17 cellular contexts compared by ENCODE assay signal in genomic region chr20:2745936-2746635, GRCh38. TPM values are rescaled to one million over a fixed set of nuclear protein-coding genes. Genes with fewer than 3 reads are reported as not detected.
A peak's percentile ranks its signal among the peaks of the same experiment; 100 is the strongest.
DNase-seq lines count a peak whose midpoint lies in the region; ATAC-seq and TF ChIP-seq lines count a peak whose summit lies in the region.
"Had no signal": no experiment of that assay in that cellular context is flagged by ENCODE, and none has a peak within 500 bp of the region (broad histone marks: within the 10 kb centered on the region; RNA-seq: fewer than 3 reads in every experiment).

No MANE protein-coding gene starts in this region.

- ATAC-seq in activated CD8-positive, alpha-beta T cell treated with anti-CD3 and anti-CD28 coated beads, Interleukin-2, amount 10 ng/mL, durations not matched to agents 7 days and 5 days: no peak
- no peak for ATAC-seq in activated CD8-positive, alpha-beta T cell treated with anti-CD3 and anti-CD28 coated beads for 36 hours

- H2AFZ ChIP-seq in MM.1S (ENCODE audit: low read length): peak overlapping the region; percentile 43; the same call in 1 of the 2 replicates

- peak overlapping the region; percentile 51; the same call in 1 of the 2 replicates for H3K4me2 ChIP-seq in MM.1S (ENCODE audit: low read depth, low read length)
- H3K4me2 ChIP-seq: KMS-11 had no signal

- no peak overlapping the region for H3K27ac Mint-ChIP-seq in activated CD8-positive, alpha-beta T cell treated with anti-CD3 and anti-CD28 coated beads, Interleukin-2, amount 10 ng/mL, durations not matched to agents 7 days and 5 days
- no peak overlapping the region for H3K27ac Mint-ChIP-seq in activated CD8-positive, alpha-beta T cell treated with anti-CD3 and anti-CD28 coated beads for 36 hours
- peak overlapping the region in 4 of 6 donors; percentile 16 to 48 (median 38) for H3K27ac Mint-ChIP-seq in immature natural killer cell
- no peak overlapping the region for H3K27ac Mint-ChIP-seq in activated naive CD4-positive, alpha-beta T cell treated with anti-CD3 and anti-CD28 coated beads for 36 hours
- H3K27ac Mint-ChIP-seq: B cell had no signal

- H3K36me3 ChIP-seq in MM.1S (replicated peaks; ENCODE audit: insufficient read depth, low read length) (no peaks in the 10 kb centered on the region), spleen (no peaks in the 10 kb centered on the region)

- CTCF ChIA-PET in activated CD8-positive, alpha-beta T cell treated with anti-CD3 and anti-CD28 coated beads, Interleukin-2, amount 10 ng/mL, durations not matched to agents 7 days and 5 days (lab: Charles Lee): interaction anchor here (1.3 kb wide), 1 partner anchor 59 kb away, joined by 4 read pairs; no protein-coding TSS in a partner anchor
- CTCF ChIA-PET in activated CD8-positive, alpha-beta T cell treated with anti-CD3 and anti-CD28 coated beads for 36 hours (lab: Charles Lee): no interaction called here
- CTCF ChIA-PET in activated naive CD4-positive, alpha-beta T cell treated with anti-CD3 and anti-CD28 coated beads for 36 hours (lab: Charles Lee): no interaction called here

- POLR2A ChIA-PET in activated CD8-positive, alpha-beta T cell treated with anti-CD3 and anti-CD28 coated beads, Interleukin-2, amount 10 ng/mL, durations not matched to agents 7 days and 5 days (lab: Charles Lee): no interaction called here
- POLR2A ChIA-PET in activated CD8-positive, alpha-beta T cell treated with anti-CD3 and anti-CD28 coated beads for 36 hours (lab: Charles Lee): no interaction called here

- no peaks in the 10 kb centered on the region for H4K20me1 ChIP-seq in MM.1S (ENCODE audit: insufficient read depth, low read length)

- peaks cover 12% of the 10 kb centered on the region for H3F3A ChIP-seq in MM.1S (ENCODE audit: insufficient read depth, low read length)

- H3K27me3 Mint-ChIP-seq in activated CD8-positive, alpha-beta T cell treated with anti-CD3 and anti-CD28 coated beads, Interleukin-2, amount 10 ng/mL, durations not matched to agents 7 days and 5 days (ENCODE audit: low read depth): peaks cover 35% of the 10 kb centered on the region
- H3K27me3 Mint-ChIP-seq in activated CD8-positive, alpha-beta T cell treated with anti-CD3 and anti-CD28 coated beads for 36 hours: peaks cover 14% of the 10 kb centered on the region
- H3K27me3 Mint-ChIP-seq in immature natural killer cell (ENCODE audit: low read depth in 3 of 3): peaks cover 3 to 16% (median 3%) of the 10 kb centered on the region in 3 donors
- peaks cover 12% of the 10 kb centered on the region for H3K27me3 Mint-ChIP-seq in activated naive CD4-positive, alpha-beta T cell treated with anti-CD3 and anti-CD28 coated beads for 36 hours (ENCODE audit: low read depth)

- intact Hi-C loops in activated CD8-positive, alpha-beta T cell treated with anti-CD3 and anti-CD28 coated beads for 36 hours (cut with micrococcal nuclease): no loop called here
- intact Hi-C loops in spleen (cut with DNase I; ENCODE audit: low total_unique reads): no loop called here
- intact Hi-C loops in activated naive CD4-positive, alpha-beta T cell treated with anti-CD3 and anti-CD28 coated beads for 36 hours (cut with micrococcal nuclease): no loop called here

- WGBS in spleen, 5 donors: 84 to 96% (median 87%) methylated on average over 4 of the region's 4 CpGs

- no peaks in the 10 kb centered on the region for H3K36me3 Mint-ChIP-seq in activated CD8-positive, alpha-beta T cell treated with anti-CD3 and anti-CD28 coated beads, Interleukin-2, amount 10 ng/mL, durations not matched to agents 7 days and 5 days (ENCODE audit: low read depth)
- H3K36me3 Mint-ChIP-seq in activated CD8-positive, alpha-beta T cell treated with anti-CD3 and anti-CD28 coated beads for 36 hours (ENCODE audit: low read depth): no peaks in the 10 kb centered on the region
- no peaks in the 10 kb centered on the region for H3K36me3 Mint-ChIP-seq in immature natural killer cell
- H3K36me3 Mint-ChIP-seq in activated naive CD4-positive, alpha-beta T cell treated with anti-CD3 and anti-CD28 coated beads for 36 hours (ENCODE audit: low read depth): no peaks in the 10 kb centered on the region

- H3K4me3 ChIP-seq in MM.1S (ENCODE audit: low read length): no peak overlapping the region
- no peak overlapping the region for H3K4me3 ChIP-seq in spleen

- TF ChIP-seq POLR2A in spleen (IDR thresholded peaks at IDR 0.05): no peak

- H3K9ac ChIP-seq in MM.1S (ENCODE audit: low read length): no peak overlapping the region
- H3K9ac ChIP-seq: KMS-11 had no signal

- H3K9me3 Mint-ChIP-seq in activated CD8-positive, alpha-beta T cell treated with anti-CD3 and anti-CD28 coated beads, Interleukin-2, amount 10 ng/mL, durations not matched to agents 7 days and 5 days (ENCODE audit: insufficient read depth): no peaks in the 10 kb centered on the region
- no peaks in the 10 kb centered on the region for H3K9me3 Mint-ChIP-seq in activated CD8-positive, alpha-beta T cell treated with anti-CD3 and anti-CD28 coated beads for 36 hours
- H3K9me3 Mint-ChIP-seq in immature natural killer cell: no peaks in the 10 kb centered on the region
- no peaks in the 10 kb centered on the region for H3K9me3 Mint-ChIP-seq in activated naive CD4-positive, alpha-beta T cell treated with anti-CD3 and anti-CD28 coated beads for 36 hours

- H3K27ac ChIP-seq in MM.1S (ENCODE audit: low read length) (peak overlapping the region; percentile 69; the same call in 1 of the 2 replicates), spleen (no peak overlapping the region)
- H3K27ac ChIP-seq: KMS-11 had no signal

- TF ChIP-seq CTCF in activated CD8-positive, alpha-beta T cell treated with anti-CD3 and anti-CD28 coated beads for 36 hours (IDR thresholded peaks at IDR 0.05): no peak
- TF ChIP-seq CTCF in MM.1S (IDR thresholded peaks at IDR 0.05; ENCODE audit: low read length) (no peak), spleen (IDR thresholded peaks at IDR 0.05 in 8 of 11, conservative IDR thresholded peaks at IDR 0.05 in 3 of 11) (no peak)

- H3K4me1 Mint-ChIP-seq in activated CD8-positive, alpha-beta T cell treated with anti-CD3 and anti-CD28 coated beads, Interleukin-2, amount 10 ng/mL, durations not matched to agents 7 days and 5 days (ENCODE audit: low read depth): peaks cover 34% of the 10 kb centered on the region
- H3K4me1 Mint-ChIP-seq in activated CD8-positive, alpha-beta T cell treated with anti-CD3 and anti-CD28 coated beads for 36 hours (ENCODE audit: low read depth): peaks cover 39% of the 10 kb centered on the region
- H3K4me1 Mint-ChIP-seq in immature natural killer cell: peaks cover 46 to 50% of the 10 kb centered on the region in 2 donors
- H3K4me1 Mint-ChIP-seq in activated naive CD4-positive, alpha-beta T cell treated with anti-CD3 and anti-CD28 coated beads for 36 hours (ENCODE audit: low read depth): peaks cover 34% of the 10 kb centered on the region

- no peaks in the 10 kb centered on the region for H3K9me2 ChIP-seq in MM.1S (replicated peaks; ENCODE audit: insufficient read depth, low read length)

- DNase-seq in activated CD8-positive, alpha-beta T cell treated with anti-CD3 and anti-CD28 coated beads, Interleukin-2, amount 10 ng/mL, durations not matched to agents 7 days and 5 days: peak; percentile 18
- no peak for DNase-seq in activated CD8-positive, alpha-beta T cell treated with anti-CD3 and anti-CD28 coated beads for 36 hours
- DNase-seq in MM.1S (no peak), immature natural killer cell (no peak), spleen (peak; percentile 56), iPS-NIHi7 (ENCODE audit: extremely low spot score) (no peak)
- no peak for DNase-seq in stimulated activated naive CD4-positive, alpha-beta T cell (lab: John Stamatoyannopoulos, UW)
- no peak for DNase-seq in activated naive CD4-positive, alpha-beta T cell treated with anti-CD3 and anti-CD28 coated beads for 36 hours
- DNase-seq: Caco-2, H7, NCI-H1417 treated with DMSO at 0.1 percent for 48 hours, NCI-H1930, NCI-H226, NCI-H524 treated with DMSO at 0.1 percent for 48 hours had no signal

- H3K79me2 ChIP-seq in MM.1S (ENCODE audit: low read length): no peaks in the 10 kb centered on the region

- peaks cover 8% of the 10 kb centered on the region for H3K27me3 ChIP-seq in MM.1S (replicated peaks; ENCODE audit: insufficient read depth, low read length)
- H3K27me3 ChIP-seq in spleen (replicated peaks in 1 of 7): peaks cover 0 to 43% (median 0%) of the 10 kb centered on the region in 7 donors

- no peak overlapping the region for H3K4me3 Mint-ChIP-seq in activated CD8-positive, alpha-beta T cell treated with anti-CD3 and anti-CD28 coated beads, Interleukin-2, amount 10 ng/mL, durations not matched to agents 7 days and 5 days
- H3K4me3 Mint-ChIP-seq in activated CD8-positive, alpha-beta T cell treated with anti-CD3 and anti-CD28 coated beads for 36 hours: no peak overlapping the region
- H3K4me3 Mint-ChIP-seq in immature natural killer cell: no peak overlapping the region
- H3K4me3 Mint-ChIP-seq in activated naive CD4-positive, alpha-beta T cell treated with anti-CD3 and anti-CD28 coated beads for 36 hours: no peak overlapping the region
- H3K4me3 Mint-ChIP-seq: B cell had no signal

- H3K9me3 ChIP-seq in MM.1S (replicated peaks; ENCODE audit: insufficient read depth, low read length): no peaks in the 10 kb centered on the region
- H3K9me3 ChIP-seq in spleen: no peaks in the 10 kb centered on the region
- H3K9me3 ChIP-seq: Caco-2 had no signal

- H3K4me1 ChIP-seq in MM.1S (ENCODE audit: low read length) (peaks cover 21% of the 10 kb centered on the region), spleen (peaks cover 2 to 49% (median 20%) of the 10 kb centered on the region in 6 donors)

RNA-seq across cellular contexts. Expression of gene EBF4, which starts 53.5 kb away (rescaled TPM):
- total RNA-seq in activated CD8-positive, alpha-beta T cell treated with anti-CD3 and anti-CD28 coated beads, Interleukin-2, amount 10 ng/mL, durations not matched to agents 7 days and 5 days: not detected
- 1 to 10 TPM; 1.1 to 1.2 TPM for total RNA-seq in activated CD8-positive, alpha-beta T cell treated with anti-CD3 and anti-CD28 coated beads for 36 hours
- polyA plus RNA-seq in immature natural killer cell (1 to 10 TPM; 1.3 to 1.8 (median 1.7) TPM), spleen (1 to 10 TPM; 2.5 to 4.8 (median 4.8) TPM)
- total RNA-seq in spleen: 10 to 100 TPM in 2 of 7 donors, 1 to 10 TPM in 5; 3.9 to 19.2 (median 6.9) TPM
- total RNA-seq in activated naive CD4-positive, alpha-beta T cell treated with anti-CD3 and anti-CD28 coated beads for 36 hours: 1 to 10 TPM; 3.2 to 3.5 TPM

RNA-seq across cellular contexts. Expression of gene CPXM1, which starts 54.3 kb away (rescaled TPM):
- under 1 TPM; 0.11 to 0.26 TPM for total RNA-seq in activated CD8-positive, alpha-beta T cell treated with anti-CD3 and anti-CD28 coated beads, Interleukin-2, amount 10 ng/mL, durations not matched to agents 7 days and 5 days
- total RNA-seq in activated CD8-positive, alpha-beta T cell treated with anti-CD3 and anti-CD28 coated beads for 36 hours: 1 to 10 TPM; 2.0 to 2.9 TPM
- 1 to 10 TPM in 1 of 3 donors, under 1 TPM in 1, not detected in 1; 0.74 to 1.2 TPM for polyA plus RNA-seq in immature natural killer cell
- total RNA-seq in spleen: 1 to 10 TPM in 2 of 7 donors, under 1 TPM in 5; 0.23 to 1.9 (median 0.44) TPM
- 1 to 10 TPM in 1 of 3 donors, under 1 TPM in 2; 0.41 to 2.9 (median 0.64) TPM for polyA plus RNA-seq in spleen
- total RNA-seq in activated naive CD4-positive, alpha-beta T cell treated with anti-CD3 and anti-CD28 coated beads for 36 hours: 1 to 10 TPM; 2.0 to 2.2 TPM
- total RNA-seq: A172, Caco-2 had no signal

Comparison
In these comparisons a context has a peak if more than half of its experiments do, and no peak if none do; other contexts are left out.
1. DNase-seq: peak in activated CD8-positive, alpha-beta T cell treated with anti-CD3 and anti-CD28 coated beads, Interleukin-2, amount 10 ng/mL, durations not matched to agents 7 days and 5 days (single experiment) and spleen (single experiment); none in activated CD8-positive, alpha-beta T cell treated with anti-CD3 and anti-CD28 coated beads for 36 hours (single experiment), MM.1S (single experiment), immature natural killer cell (0 of 3), stimulated activated naive CD4-positive, alpha-beta T cell (0 of 6), iPS-NIHi7 (single experiment) and activated naive CD4-positive, alpha-beta T cell treated with anti-CD3 and anti-CD28 coated beads for 36 hours (single experiment).
2. H3K27ac Mint-ChIP-seq: peak in immature natural killer cell (4 of 6); none in activated CD8-positive, alpha-beta T cell treated with anti-CD3 and anti-CD28 coated beads, Interleukin-2, amount 10 ng/mL, durations not matched to agents 7 days and 5 days (single experiment), activated CD8-positive, alpha-beta T cell treated with anti-CD3 and anti-CD28 coated beads for 36 hours (single experiment) and activated naive CD4-positive, alpha-beta T cell treated with anti-CD3 and anti-CD28 coated beads for 36 hours (single experiment).